Comparison of ENCODE assay signal across 21 cellular contexts in genomic region chr9:96501981-96502833, GRCh38. TPM values are rescaled to one million over a fixed set of nuclear protein-coding genes. Genes with fewer than 3 reads are reported as not detected.
DNase-seq lines count a peak whose midpoint lies in the region; ATAC-seq and TF ChIP-seq lines count a peak whose summit lies in the region.
"Had no signal": no experiment of that assay in that cellular context is flagged by ENCODE, and none has a peak within 500 bp of the region (broad histone marks: within the 10 kb centered on the region; RNA-seq: fewer than 3 reads in every experiment).

No MANE protein-coding gene starts in this region.

- H4K91ac ChIP-seq in IMR-90 (ENCODE audit: insufficient read depth, low read depth, low read length) (no peak overlapping the region), neuronal stem cell (ENCODE audit: low read depth, low read length, poor library complexity) (no peak overlapping the region)

- H3K9me1 ChIP-seq in IMR-90 (ENCODE audit: insufficient read depth, low read length) = peaks cover 7% of the 10 kb centered on the region; the same call in 1 of the 2 replicates

- no peak overlapping the region for H3K14ac ChIP-seq in IMR-90 (replicated peaks; ENCODE audit: low read depth, low read length)
- H3K14ac ChIP-seq in neuronal stem cell (ENCODE audit: low read length) = no peak overlapping the region

- peak overlapping the region; percentile 77 for H2BK5ac ChIP-seq in IMR-90 (ENCODE audit: low read depth, low read length, poor library complexity, severe bottlenecking)
- no peak overlapping the region for H2BK5ac ChIP-seq in neuronal stem cell (ENCODE audit: low read length)

- no peak overlapping the region; the same call in 2 of the 3 replicates for H2BK15ac ChIP-seq in IMR-90 (ENCODE audit: low read depth, low read length)
- H2BK15ac ChIP-seq in neuronal stem cell (ENCODE audit: low read length) = no peak overlapping the region

- in situ Hi-C loops in IMR-90 (cut with MboI; ENCODE audit: low sequenced_read_pairs) = no loop called here

- no peak overlapping the region; the same call in 1 of the 2 replicates for H3K4me2 ChIP-seq in IMR-90 (ENCODE audit: low read depth, low read length)
- H3K4me2 ChIP-seq in neuronal stem cell (ENCODE audit: insufficient read depth, low read length, poor library complexity, severe bottlenecking) = no peak overlapping the region

- no peak for TF ChIP-seq RAD21 in IMR-90 (IDR thresholded peaks at IDR 0.05; ENCODE audit: low read length)

- H3K27ac ChIP-seq in IMR-90 (ENCODE audit: insufficient read depth, low read length) (peak overlapping the region; percentile 36; the same call in 1 of the 2 replicates), caudate nucleus (ENCODE audit: low read depth, low read length) (peak overlapping the region; percentile 82), substantia nigra (ENCODE audit: low read depth, low read length, poor library complexity, severe bottlenecking) (peak overlapping the region; percentile 96), neuronal stem cell (replicated peaks; ENCODE audit: low read length) (no peak overlapping the region), Peyer's patch (no peak overlapping the region)

- H4K8ac ChIP-seq in IMR-90 (ENCODE audit: low read depth in 2 of 2, low read length in 2 of 2) (peak overlapping the region in 1 of 2 experiments; percentile 63; a peak in 1 of 4 replicates), neuronal stem cell (ENCODE audit: low read depth, low read length) (no peak overlapping the region)

- peaks cover 12% of the 10 kb centered on the region for H3K4me1 ChIP-seq in IMR-90 (ENCODE audit: control insufficient read depth, insufficient read depth, low read length)
- H3K4me1 ChIP-seq in neuronal stem cell (ENCODE audit: control insufficient read depth in 2 of 2, insufficient read depth in 1 of 2, low read depth in 1 of 2, low read length in 2 of 2) = peaks cover 6 to 17% of the 10 kb centered on the region in 2 donors
- H3K4me1 ChIP-seq in Peyer's patch = no peaks in the 10 kb centered on the region
- H3K4me1 ChIP-seq: adrenal gland had no signal

- WGBS in IMR-90 (ENCODE audit: extremely low coverage in 2 of 2, insufficient read length in 1 of 2), 2 experiments = 98% methylated on average over 9 of the region's 14 CpGs; no CpG with 5 or more reads in 1 of the 2 experiments
- no CpG with 5 or more reads among the region's 14 CpGs for WGBS in neuronal stem cell (ENCODE audit: extremely low coverage in 2 of 2, insufficient read length in 2 of 2, insufficient replicate concordance in 1 of 2), 2 donors

- ATAC-seq in IMR-90 (ENCODE audit: low read depth) (no peak), HG02571 (IDR thresholded peaks at IDR 0.05; ENCODE audit: unreplicated experiment) (no peak)
- ATAC-seq: esophagus mucosa, left lobe of liver had no signal

- intact Hi-C loops in IMR-90 (cut with micrococcal nuclease) = no loop called here

- dilution Hi-C loops in IMR-90 (cut with HindIII; ENCODE audit: low sequenced_read_pairs, unreplicated experiment) = no loop called here

- no peak for DNase-seq in IMR-90
- peak in 44 of 61 donors; percentile 11 to 80 (median 52) for DNase-seq in caudate nucleus (lab: John Stamatoyannopoulos, UW)
- peak; percentile 84 for DNase-seq in midbrain (lab: John Stamatoyannopoulos, UW)
- DNase-seq in substantia nigra (lab: John Stamatoyannopoulos, UW) = peak in 39 of 49 donors; percentile 18 to 78 (median 46)
- DNase-seq in neuronal stem cell (ENCODE audit: low spot score) = no peak
- DNase-seq in Peyer's patch = no peak
- DNase-seq: activated CD4-positive, alpha-beta memory T cell treated with anti-CD3 and anti-CD28 coated beads, Interleukin-2, amount 10 ng/mL, durations not matched to agents 7 days and 5 days; activated CD4-positive, CD25-positive, alpha-beta regulatory T cell; activated gamma-delta T cell; activated T-cell treated with anti-CD3 and anti-CD28 coated beads for 4 hours; adrenal gland; CD4-positive, alpha-beta memory T cell; DMS79; effector memory CD4-positive, alpha-beta T cell; NCI-H1105; NCI-H2081 treated with DMSO at 0.1 percent for 48 hours; NCI-H446 had no signal

- CTCF ChIA-PET in IMR-90 (lab: Yijun Ruan, JAX) = interaction anchor here (0.6 kb wide), 1 partner anchor 105 kb away, joined by 3 read pairs; no protein-coding TSS in a partner anchor

- no peaks in the 10 kb centered on the region for H4K20me1 ChIP-seq in IMR-90 (ENCODE audit: insufficient read depth, low read length)

- no peak for TF ChIP-seq CTCF in IMR-90 (conservative IDR thresholded peaks at IDR 0.05; ENCODE audit: low read depth, low read length)
- no peak for TF ChIP-seq CTCF in Peyer's patch (IDR thresholded peaks at IDR 0.05)

- H3K9me3 ChIP-seq in IMR-90 (ENCODE audit: control insufficient read depth, insufficient read depth, low read length) (no peaks in the 10 kb centered on the region), neuronal stem cell (replicated peaks in 1 of 2; ENCODE audit: control insufficient read depth in 2 of 2, insufficient read depth in 1 of 2, low read depth in 1 of 2, low read length in 2 of 2) (no peaks in the 10 kb centered on the region), Peyer's patch (no peaks in the 10 kb centered on the region)
- H3K9me3 ChIP-seq: adrenal gland, tibial artery had no signal

- no peak overlapping the region for H3K56ac ChIP-seq in IMR-90 (ENCODE audit: extremely low read depth, insufficient read depth, low read length)

- H3K36me3 ChIP-seq in IMR-90 (ENCODE audit: control insufficient read depth, insufficient read depth, low read length) (peaks cover 7% of the 10 kb centered on the region), neuronal stem cell (replicated peaks in 1 of 2; ENCODE audit: control insufficient read depth in 2 of 2, insufficient read depth in 2 of 2, low read length in 2 of 2) (peaks cover 2 to 23% of the 10 kb centered on the region in 2 donors), Peyer's patch (peaks cover 0 to 11% (median 0%) of the 10 kb centered on the region in 3 donors)
- H3K36me3 ChIP-seq: adrenal gland had no signal

- no peak overlapping the region for H3K23ac ChIP-seq in IMR-90 (ENCODE audit: low read depth, low read length)
- H3K23ac ChIP-seq in neuronal stem cell (ENCODE audit: low read depth, low read length, poor library complexity) = no peak overlapping the region

- H3K9ac ChIP-seq in IMR-90 (ENCODE audit: low read depth, low read length) (no peak overlapping the region), neuronal stem cell (ENCODE audit: low read depth, low read length, poor library complexity) (no peak overlapping the region)

- H2BK120ac ChIP-seq in IMR-90 (ENCODE audit: low read depth, low read length) (peak overlapping the region; percentile 31; the same call in 1 of the 2 replicates), neuronal stem cell (ENCODE audit: low read depth, low read length) (no peak overlapping the region)

- H2AK9ac ChIP-seq in IMR-90 (replicated peaks; ENCODE audit: low read depth, low read length, poor library complexity) = no peak overlapping the region

- H3K79me1 ChIP-seq in IMR-90 (ENCODE audit: low read depth in 1 of 2, low read length in 2 of 2) (peaks cover 0 to 3% of the 10 kb centered on the region in 2 experiments; a peak in 1 of 4 replicates), neuronal stem cell (ENCODE audit: low read depth, low read length) (peaks cover 2% of the 10 kb centered on the region)

- H3K27me3 ChIP-seq in IMR-90 (ENCODE audit: control insufficient read depth, insufficient read depth, low read length) = no peaks in the 10 kb centered on the region
- no peaks in the 10 kb centered on the region for H3K27me3 ChIP-seq in neuronal stem cell (ENCODE audit: control insufficient read depth in 3 of 3, insufficient read depth in 3 of 3, low read depth in 1 of 3, low read length in 3 of 3)
- H3K27me3 ChIP-seq in Peyer's patch = no peaks in the 10 kb centered on the region
- H3K27me3 ChIP-seq: adrenal gland, tibial artery had no signal

- H2BK20ac ChIP-seq in IMR-90 (ENCODE audit: low read depth, low read length) = no peak overlapping the region

- no peak for TF ChIP-seq POLR2A in IMR-90 (IDR thresholded peaks at IDR 0.05; ENCODE audit: low read depth, low read length)
- TF ChIP-seq POLR2A in Peyer's patch (IDR thresholded peaks at IDR 0.05) = no peak

- H2AFZ ChIP-seq in IMR-90 (replicated peaks; ENCODE audit: low read length, poor library complexity) (no peak overlapping the region), neuronal stem cell (ENCODE audit: low read length) (no peak overlapping the region)

- H3K18ac ChIP-seq in IMR-90 (ENCODE audit: low read depth, low read length) = peak overlapping the region; percentile 42
- H3K18ac ChIP-seq in neuronal stem cell (ENCODE audit: low read length) = no peak overlapping the region

- POLR2A ChIA-PET in IMR-90 (lab: Charles Lee; ENCODE audit: unreplicated experiment) = no interaction called here

- BruUV-seq in IMR-90 (replicated peaks; lab: Mats Ljungman, UMichigan) = no TSS peak

- peak overlapping the region; percentile 35; the same call in 1 of the 2 replicates for H4K5ac ChIP-seq in IMR-90 (ENCODE audit: low read depth, low read length)

- no peak overlapping the region for H3K4me3 ChIP-seq in IMR-90 (ENCODE audit: insufficient read depth, low read depth, low read length)
- H3K4me3 ChIP-seq in neuronal stem cell (ENCODE audit: low read length in 2 of 2) = no peak overlapping the region
- H3K4me3 ChIP-seq in Peyer's patch = no peak overlapping the region
- H3K4me3 ChIP-seq: adrenal gland, tibial artery had no signal

- no peak overlapping the region for H2AK5ac ChIP-seq in IMR-90 (ENCODE audit: low read depth, low read length)
- no peak overlapping the region for H2AK5ac ChIP-seq in neuronal stem cell (ENCODE audit: low read depth, low read length)

- H2BK12ac ChIP-seq in neuronal stem cell (ENCODE audit: low read length) = no peak overlapping the region

- H3K4ac ChIP-seq in IMR-90 (ENCODE audit: low read depth, low read length) = no peak overlapping the region
- H3K4ac ChIP-seq in neuronal stem cell (ENCODE audit: low read length) = no peak overlapping the region

TF ChIP-seq in IMR-90, 13 proteins besides CTCF, POLR2A, EP300 and RAD21 (continues in another document):
- no peak for TF ChIP-seq SMC3 (IDR thresholded peaks at IDR 0.05; ENCODE audit: low read depth, low read length)
- TF ChIP-seq RCOR1 (IDR thresholded peaks at IDR 0.05; ENCODE audit: insufficient replicate concordance, low read length) = no peak
- no peak for TF ChIP-seq CEBPB (IDR thresholded peaks at IDR 0.05; ENCODE audit: low read depth, low read length)
- no peak for TF ChIP-seq NFE2L2 (IDR thresholded peaks at IDR 0.05; ENCODE audit: low read depth, low read length)

RNA-seq across cellular contexts. Expression of gene HABP4, which starts 52.2 kb away (rescaled TPM):
- total RNA-seq in IMR-90 (2012; rRNA removed) (5.2 and 10.3 TPM in 2 replicates), Peyer's patch (10 to 100 TPM in 1 of 4 donors, 1 to 10 TPM in 3; 3.2 to 19.8 (median 5.1) TPM)
- 9.4 and 10.6 TPM in 2 replicates for polyA plus RNA-seq in IMR-90 (2012; rRNA removed)
- polyA plus RNA-seq in IMR-90 (2012; cell fraction: cytosol; rRNA removed) = 4.1 and 5.5 TPM in 2 replicates
- 3.7 and 9.3 TPM in 2 replicates for polyA plus RNA-seq in IMR-90 (2012; cell fraction: nucleus; rRNA removed; ENCODE audit: low replicate concordance)
- polyA plus RNA-seq in neuronal stem cell (2013, experiment 1 of 2) = 21.5 TPM
- polyA plus RNA-seq in neuronal stem cell (2013, experiment 2 of 2) = 21.1 TPM

Comparison
In these comparisons a context has a peak if more than half of its experiments do, and no peak if none do; other contexts are left out.
1. DNase-seq: peak in caudate nucleus (44 of 61), midbrain (single experiment) and substantia nigra (39 of 49); none in IMR-90 (single experiment), neuronal stem cell (single experiment) and Peyer's patch (0 of 3).
2. H3K27ac ChIP-seq: peak in IMR-90 (single experiment), caudate nucleus (single experiment) and substantia nigra (single experiment); none in neuronal stem cell (single experiment) and Peyer's patch (0 of 4).